Comparison of ENCODE assay signal across 9 cellular contexts in genomic region chr5:52727568-52727967, GRCh38.
DNase-seq lines count a peak whose midpoint lies in the region; ATAC-seq and TF ChIP-seq lines count a peak whose summit lies in the region.
"Had no signal": no experiment of that assay in that cellular context is flagged by ENCODE, and none has a peak within 500 bp of the region (broad histone marks: within the 10 kb centered on the region; RNA-seq: fewer than 3 reads in every experiment).

No MANE protein-coding gene starts in this region.

- H3K27ac ChIP-seq in body of pancreas, result peak overlapping the region in 1 of 4 donors; percentile 31
- H3K27ac ChIP-seq in stomach, result peak overlapping the region; percentile 18 to 68 (median 49)

- TF ChIP-seq CTCF in body of pancreas (IDR thresholded peaks at IDR 0.05), result no peak
- TF ChIP-seq CTCF in stomach (IDR thresholded peaks at IDR 0.05), result no peak
- no peak for TF ChIP-seq CTCF in GM10248 (IDR thresholded peaks at IDR 0.05; ENCODE audit: control extremely low read depth, extremely low read depth, low read depth, missing control alignments)

- peak; percentile 50 for ATAC-seq in body of pancreas
- no peak for ATAC-seq in GM18861 (IDR thresholded peaks at IDR 0.05; ENCODE audit: unreplicated experiment)

- WGBS in body of pancreas, 2 donors, result 15 to 29% methylated on average over 6 of the region's 6 CpGs
- 9 to 26% (median 12%) methylated on average over 6 of the region's 6 CpGs for WGBS in stomach, 5 donors

- DNase-seq in HPDE6-E6E7 (ENCODE audit: extremely low spot score) (peak; percentile 60), body of pancreas (peak in 3 of 4 donors; percentile 11 to 20 (median 18)), iris pigment epithelial cell (ENCODE audit: low read depth) (peak; percentile 82), stomach (peak; percentile 31), occipital lobe (lab: John Stamatoyannopoulos, UW) (no peak), GM10248 (ENCODE audit: extremely low spot score) (no peak), globus pallidus (ENCODE audit: low spot score) (no peak)
- DNase-seq: activated T-cell treated with anti-CD3 and anti-CD28 coated beads for 4 hours had no signal

- H3K36me3 ChIP-seq in body of pancreas (replicated peaks in 1 of 2; ENCODE audit: insufficient read depth in 1 of 2, low read depth in 2 of 2), result no peaks in the 10 kb centered on the region
- no peaks in the 10 kb centered on the region for H3K36me3 ChIP-seq in stomach

- no peaks in the 10 kb centered on the region for H3K9me3 ChIP-seq in body of pancreas
- H3K9me3 ChIP-seq in stomach, result no peaks in the 10 kb centered on the region

- CTCF ChIA-PET in GM10248 (lab: Yijun Ruan, JAX), result interaction anchor here (1.4 to 1.7 kb wide), 2 partner anchors 11 to 35 kb away, joined by 3 to 4 read pairs; no protein-coding TSS in a partner anchor

- H3K27me3 ChIP-seq in body of pancreas, result no peaks in the 10 kb centered on the region
- H3K27me3 ChIP-seq in stomach, result no peaks in the 10 kb centered on the region

- no peak for TF ChIP-seq EP300 in stomach (IDR thresholded peaks at IDR 0.05)

- TF ChIP-seq POLR2A in body of pancreas (IDR thresholded peaks at IDR 0.05) (no peak), stomach (IDR thresholded peaks at IDR 0.05) (no peak)

- H3K4me3 ChIP-seq in body of pancreas (no peak overlapping the region), stomach (peak overlapping the region in 1 of 4 donors; percentile 7)

- POLR2A ChIA-PET in GM10248 (lab: Yijun Ruan, JAX), result no interaction called here

- intact Hi-C loops in body of pancreas (cut with DNase I), result no loop called here
- intact Hi-C loops in stomach (cut with DNase I; ENCODE audit: low total_unique reads), result no loop called here

- peaks cover 29% of the 10 kb centered on the region for H3K4me1 ChIP-seq in body of pancreas
- H3K4me1 ChIP-seq in stomach, result peaks cover 10 to 46% (median 36%) of the 10 kb centered on the region in 4 donors

Comparison
In these comparisons a context has a peak if more than half of its experiments do, and no peak if none do; other contexts are left out.
1. DNase-seq: peak in HPDE6-E6E7 (single experiment), body of pancreas (3 of 4), iris pigment epithelial cell (single experiment) and stomach (single experiment); none in occipital lobe (single experiment), GM10248 (single experiment) and globus pallidus (single experiment).